ENCODE assay signal across 8 cellular contexts in genomic region chr4:10106421-10107039, GRCh38.
A peak's percentile ranks its signal among the peaks of the same experiment; 100 is the strongest.
DNase-seq lines count a peak whose midpoint lies in the region; ATAC-seq and TF ChIP-seq lines count a peak whose summit lies in the region.

No MANE protein-coding gene starts in this region.

- DNase-seq in HFF-Myc (ENCODE audit: extremely low read depth, low read depth): peak; percentile 92
- DNase-seq in T-helper 2 cell treated with Interferon-gamma antibody and Interleukin-4, amounts not matched to agents 5 μg/mL and 100 μg/mL, for 36 hours (ENCODE audit: low spot score): peak; percentile 86
- peak in 40 of 58 donors; percentile 6 to 84 (median 47) for DNase-seq in anterior cingulate cortex (lab: John Stamatoyannopoulos, UW)
- peak; percentile 60 for DNase-seq in inferior parietal cortex (ENCODE audit: extremely low spot score)
- DNase-seq in stimulated activated CD4-positive, alpha-beta T cell treated with anti-CD3 and anti-CD28 coated beads, Interleukin-15, amount 100 ng/mL, for 24 hours: peak; percentile 87
- DNase-seq in COLO668 (lab: John Stamatoyannopoulos, UW; ENCODE audit: unreplicated experiment): no peak
- DNase-seq in NCI-H187 (lab: John Stamatoyannopoulos, UW): no peak

- H3K4me1 Mint-ChIP-seq in T-helper 2 cell treated with Interferon-gamma antibody and Interleukin-4, amounts not matched to agents 5 μg/mL and 100 μg/mL, for 36 hours (ENCODE audit: low read depth): peaks cover 90% of the 10 kb centered on the region

- no peaks in the 10 kb centered on the region for H3K27me3 Mint-ChIP-seq in T-helper 2 cell treated with Interferon-gamma antibody and Interleukin-4, amounts not matched to agents 5 μg/mL and 100 μg/mL, for 36 hours (ENCODE audit: low read depth)

- 0 out of 2 replicates have a peak overlapping the region, but pooled peaks have one; percentile 10 for H3K4me3 ChIP-seq in HFF-Myc (replicated peaks; ENCODE audit: low read depth, low read length)

- no peaks in the 10 kb centered on the region for H3K9me3 Mint-ChIP-seq in T-helper 2 cell treated with Interferon-gamma antibody and Interleukin-4, amounts not matched to agents 5 μg/mL and 100 μg/mL, for 36 hours

- no peak for ATAC-seq in GM18519 (IDR thresholded peaks at IDR 0.05; ENCODE audit: low FRiP score, unreplicated experiment)

- peaks cover 82% of the 10 kb centered on the region for H3K36me3 Mint-ChIP-seq in T-helper 2 cell treated with Interferon-gamma antibody and Interleukin-4, amounts not matched to agents 5 μg/mL and 100 μg/mL, for 36 hours (ENCODE audit: low read depth)

- no peak for TF ChIP-seq CTCF in HFF-Myc (IDR thresholded peaks at IDR 0.05; ENCODE audit: low read depth, low read length, missing control alignments)

- peak overlapping the region; percentile 61 for H3K4me3 Mint-ChIP-seq in T-helper 2 cell treated with Interferon-gamma antibody and Interleukin-4, amounts not matched to agents 5 μg/mL and 100 μg/mL, for 36 hours

- H3K27ac Mint-ChIP-seq in T-helper 2 cell treated with Interferon-gamma antibody and Interleukin-4, amounts not matched to agents 5 μg/mL and 100 μg/mL, for 36 hours: peak overlapping the region; percentile 71

Comparison
In these comparisons a context has a peak if more than half of its experiments do, and no peak if none do; other contexts are left out.
1. DNase-seq: peak in HFF-Myc (single experiment), T-helper 2 cell treated with Interferon-gamma antibody and Interleukin-4, amounts not matched to agents 5 μg/mL and 100 μg/mL, for 36 hours (single experiment), anterior cingulate cortex (40 of 58), inferior parietal cortex (single experiment) and stimulated activated CD4-positive, alpha-beta T cell treated with anti-CD3 and anti-CD28 coated beads, Interleukin-15, amount 100 ng/mL, for 24 hours (single experiment); none in COLO668 (single experiment) and NCI-H187 (0 of 2).